Comparison of ENCODE assay signal across 24 cellular contexts in genomic region chr4:126475730-126476129, GRCh38.
"Had no signal": no experiment of that assay in that cellular context is flagged by ENCODE, and none has a peak within 500 bp of the region (broad histone marks: within the 10 kb centered on the region; RNA-seq: fewer than 3 reads in every experiment).

No MANE protein-coding gene starts in this region.

- H3K9me3 ChIP-seq: ovary, psoas muscle, right lobe of liver, thoracic aorta, thyroid gland, upper lobe of right lung, uterus had no signal

- H3K27me3 ChIP-seq: neural progenitor cell, ovary, right lobe of liver, sigmoid colon, stomach, thyroid gland, tibial nerve, upper lobe of right lung, uterus had no signal

- H3K4me3 ChIP-seq: neural progenitor cell, ovary, psoas muscle, right lobe of liver, sigmoid colon, stomach, thoracic aorta, thyroid gland, tibial nerve, upper lobe of right lung, uterus had no signal

- H3K27ac ChIP-seq: neural progenitor cell, ovary, parathyroid adenoma, psoas muscle, right lobe of liver, sigmoid colon, stomach, thoracic aorta, thyroid gland, tibial nerve, upper lobe of right lung, uterus had no signal

- H3K4me1 ChIP-seq: parathyroid adenoma, psoas muscle, right lobe of liver, sigmoid colon, stomach, thyroid gland, tibial nerve, upper lobe of right lung, uterus had no signal

- H3K4me2 ChIP-seq: neural progenitor cell had no signal

- DNase-seq: natural killer cell; occipital lobe; ovary; posterior cingulate gyrus; psoas muscle; right cardiac atrium; right lobe of liver; sigmoid colon; small intestine; stimulated activated CD4-positive, alpha-beta T cell treated with anti-CD3 and anti-CD28 coated beads, Interleukin-15, amount 100 ng/mL, for 24 hours; stimulated activated CD4-positive, alpha-beta T cell treated with anti-CD3 and anti-CD28 coated beads, Interleukin-2, amount 100 ng/mL, for 24 hours; stimulated activated CD4-positive, alpha-beta T cell treated with anti-CD3 and anti-CD28 coated beads, Interleukin-2, amount 100 ng/mL, for 48 hours; stimulated activated CD4-positive, alpha-beta T cell treated with anti-CD3 and anti-CD28 coated beads, Interleukin-4, amount 100 ng/mL, for 24 hours; stimulated activated naive B cell treated with anti-CD40 and anti-IgM and Interleukin-4, amounts not matched to agents 10 μg/mL and 1 μg/mL and 100 μg/mL, for 72 hours; stimulated activated naive CD4-positive, alpha-beta T cell treated with Interleukin-2 at 50 U/mL for 16 hours; stomach; thyroid gland; upper lobe of right lung; uterus had no signal

- H3K79me2 ChIP-seq: parathyroid adenoma had no signal

- H3K9ac ChIP-seq: neural progenitor cell, parathyroid adenoma had no signal

- H3K36me3 ChIP-seq: neural progenitor cell, ovary, right lobe of liver, sigmoid colon, stomach, thoracic aorta, thyroid gland, tibial nerve, upper lobe of right lung, uterus had no signal

- FAIRE-seq: small intestine had no signal

- H2AFZ ChIP-seq: neural progenitor cell, parathyroid adenoma had no signal

- ATAC-seq: natural killer cell; psoas muscle; right cardiac atrium; right lobe of liver; stimulated activated effector memory CD8-positive, alpha-beta T cell treated with anti-CD3 and anti-CD28 coated beads, Interleukin-12 subunit alpha, Interleukin-12 subunit beta, amount 100 ng/mL, for 72 hours; stimulated activated naive B cell treated with anti-CD40 and anti-IgM and Interleukin-4, amounts not matched to agents 10 μg/mL and 1 μg/mL and 100 μg/mL, for 72 hours; upper lobe of right lung had no signal
